ENCODE assay signal across 8 cellular contexts in genomic region chr11:108009497-108010360, GRCh38. TPM values are rescaled to one million over a fixed set of nuclear protein-coding genes. Genes with fewer than 3 reads are reported as not detected.
DNase-seq lines count a peak whose midpoint lies in the region; ATAC-seq and TF ChIP-seq lines count a peak whose summit lies in the region.

No MANE protein-coding gene starts in this region.

- H3K27ac Mint-ChIP-seq in Caco-2 (ENCODE audit: unreplicated experiment) (peak overlapping the region; percentile 99), MCF 10A (ENCODE audit: low read depth, unreplicated experiment) (peak overlapping the region; percentile 98)
- H3K27ac Mint-ChIP-seq in stimulated activated memory B cell treated with anti-CD40 and anti-IgM and Interleukin-4, amounts not matched to agents 10 μg/mL and 1 μg/mL and 100 μg/mL, for 72 hours: peak overlapping the region; percentile 100

- H3K27me3 Mint-ChIP-seq in Caco-2 (ENCODE audit: insufficient read depth, unreplicated experiment): no peaks in the 10 kb centered on the region
- H3K27me3 Mint-ChIP-seq in MCF 10A (ENCODE audit: insufficient read depth, unreplicated experiment): no peaks in the 10 kb centered on the region
- H3K27me3 Mint-ChIP-seq in stimulated activated memory B cell treated with anti-CD40 and anti-IgM and Interleukin-4, amounts not matched to agents 10 μg/mL and 1 μg/mL and 100 μg/mL, for 72 hours: no peaks in the 10 kb centered on the region

- BruUV-seq in Caco-2 (replicated peaks; lab: Mats Ljungman, UMichigan) (TSS peak; percentile 49), MCF 10A (replicated peaks; lab: Mats Ljungman, UMichigan) (TSS peak; percentile 46)

- ATAC-seq in GM21447 (IDR thresholded peaks at IDR 0.05; ENCODE audit: unreplicated experiment): peak; percentile 11
- ATAC-seq in stimulated activated memory B cell treated with anti-CD40 and anti-IgM and Interleukin-4, amounts not matched to agents 10 μg/mL and 1 μg/mL and 100 μg/mL, for 72 hours: no peak
- ATAC-seq in GM21576 (IDR thresholded peaks at IDR 0.05; ENCODE audit: unreplicated experiment): no peak

- H3K9me3 Mint-ChIP-seq in Caco-2 (ENCODE audit: unreplicated experiment) (no peaks in the 10 kb centered on the region), MCF 10A (ENCODE audit: unreplicated experiment) (no peaks in the 10 kb centered on the region)
- no peaks in the 10 kb centered on the region for H3K9me3 Mint-ChIP-seq in stimulated activated memory B cell treated with anti-CD40 and anti-IgM and Interleukin-4, amounts not matched to agents 10 μg/mL and 1 μg/mL and 100 μg/mL, for 72 hours

- no peaks in the 10 kb centered on the region for H3K27me3 ChIP-seq in Caco-2 (replicated peaks; ENCODE audit: control insufficient read depth, insufficient read depth, low read length)
- H3K27me3 ChIP-seq in MG63: no peaks in the 10 kb centered on the region

- H3K4me1 ChIP-seq in Caco-2: peaks cover 22% of the 10 kb centered on the region

- POLR2A ChIA-PET in Caco-2 (lab: Charles Lee) (interaction anchor here (0.5 to 1.8 kb wide), 8 partner anchors 10 to 655 kb away, joined by 3 to 8 read pairs (median 4); partner anchors contain the start of genes DDX10 and NPAT), MCF 10A (lab: Yijun Ruan, JAX) (interaction anchor here (0.5 to 2.1 kb wide), 27 partner anchors 9 to 1931 kb away, joined by 3 to 14 read pairs (median 4); partner anchors contain the start of genes ACAT1, ATM, DDX10 and NPAT)

- H3K36me3 ChIP-seq in Caco-2 (ENCODE audit: control insufficient read depth, insufficient read depth, low read length) (no peaks in the 10 kb centered on the region), MG63 (peaks cover 21% of the 10 kb centered on the region)

- CTCF ChIA-PET in Caco-2 (lab: Charles Lee): interaction anchor here (0.5 to 2.1 kb wide), 15 partner anchors 8 to 655 kb away, joined by 3 to 26 read pairs (median 4); partner anchors contain the start of genes ATM, DDX10 and NPAT
- CTCF ChIA-PET in MCF 10A (lab: Yijun Ruan, JAX): interaction anchor here (0.7 to 2.1 kb wide), 14 partner anchors 9 to 655 kb away, joined by 3 to 10 read pairs (median 4); partner anchors contain the start of gene DDX10

- TF ChIP-seq CTCF in Caco-2 (IDR thresholded peaks at IDR 0.05; ENCODE audit: insufficient read depth in 1 of 2, low read depth in 1 of 2, low read length in 1 of 2, severe bottlenecking in 1 of 2, unreplicated experiment in 1 of 2) (no peak), MCF 10A (IDR thresholded peaks at IDR 0.05; ENCODE audit: unreplicated experiment) (no peak)

- H3K4me3 Mint-ChIP-seq in Caco-2 (ENCODE audit: unreplicated experiment) (peak overlapping the region; percentile 85), MCF 10A (ENCODE audit: unreplicated experiment) (peak overlapping the region; percentile 86)
- peak overlapping the region; percentile 99 for H3K4me3 Mint-ChIP-seq in stimulated activated memory B cell treated with anti-CD40 and anti-IgM and Interleukin-4, amounts not matched to agents 10 μg/mL and 1 μg/mL and 100 μg/mL, for 72 hours

- DNase-seq in Caco-2: peak; percentile 63 to 68
- DNase-seq in MG63: peak; percentile 3
- DNase-seq in MCF 10A (ENCODE audit: unreplicated experiment): no peak
- DNase-seq in kidney glomerular epithelial cell (lab: John Stamatoyannopoulos, UW): peak; percentile 51
- DNase-seq in NCI-H128 (lab: John Stamatoyannopoulos, UW; ENCODE audit: unreplicated experiment): no peak

- H3K36me3 Mint-ChIP-seq in Caco-2 (ENCODE audit: insufficient read depth, unreplicated experiment): peaks cover 12% of the 10 kb centered on the region
- H3K36me3 Mint-ChIP-seq in MCF 10A (ENCODE audit: insufficient read depth, unreplicated experiment): peaks cover 13% of the 10 kb centered on the region
- H3K36me3 Mint-ChIP-seq in stimulated activated memory B cell treated with anti-CD40 and anti-IgM and Interleukin-4, amounts not matched to agents 10 μg/mL and 1 μg/mL and 100 μg/mL, for 72 hours: peaks cover 4% of the 10 kb centered on the region

- H3K9me3 ChIP-seq in Caco-2: no peaks in the 10 kb centered on the region
- no peaks in the 10 kb centered on the region for H3K9me3 ChIP-seq in MG63

- peak overlapping the region; percentile 85 for H3K4me3 ChIP-seq in Caco-2 (ENCODE audit: low read depth, low read length)
- peak overlapping the region; percentile 86 for H3K4me3 ChIP-seq in MG63

- intact Hi-C loops in Caco-2 (cut with micrococcal nuclease; ENCODE audit: unreplicated experiment) (loop anchor here (2.0 to 10.0 kb wide), 5 partner anchors 57 to 305 kb away; partner anchors contain the start of genes ACAT1, ATM, NPAT and SLC35F2), MCF 10A (cut with micrococcal nuclease) (no loop called here)

- H3K4me1 Mint-ChIP-seq in Caco-2 (ENCODE audit: low read depth, unreplicated experiment) (peaks cover 6% of the 10 kb centered on the region), MCF 10A (ENCODE audit: insufficient read depth, unreplicated experiment) (peaks cover 13% of the 10 kb centered on the region)
- H3K4me1 Mint-ChIP-seq in stimulated activated memory B cell treated with anti-CD40 and anti-IgM and Interleukin-4, amounts not matched to agents 10 μg/mL and 1 μg/mL and 100 μg/mL, for 72 hours: peaks cover 19% of the 10 kb centered on the region

RNA-seq across cellular contexts. Expression of gene CUL5, which starts 1.0 kb away (rescaled TPM):
- total RNA-seq in Caco-2 (2022): 75.4 and 76.6 TPM in 2 replicates
- 21.7 and 28.9 TPM in 2 replicates for total RNA-seq in MG63 (2014; rRNA removed; shearing (Covaris generic); ENCODE audit: low replicate concordance)
- 31.8 and 37.5 TPM in 2 replicates for total RNA-seq in MCF 10A (2022)

Comparison
In these comparisons a context has a peak if more than half of its experiments do, and no peak if none do; other contexts are left out.
1. DNase-seq: peak in Caco-2 (2 of 2), MG63 (single experiment) and kidney glomerular epithelial cell (single experiment); none in MCF 10A (single experiment) and NCI-H128 (single experiment).
2. Peak in every context shown above with its lines, with median percentiles within 50 percentile points of each other: H3K27ac Mint-ChIP-seq and H3K4me3 Mint-ChIP-seq.